In genomic region chr17:73189417-73190099, GRCh38 we compare ENCODE assay signal across 1 cellular context.
TF ChIP-seq lines count a peak whose summit lies in the region.

No MANE protein-coding gene starts in this region.

TF ChIP-seq in HEK293, 187 proteins besides CTCF, POLR2A, EP300 and RAD21:
- TF ChIP-seq SCRT1 (tag by site-specific recombination; IDR thresholded peaks at IDR 0.05; ENCODE audit: borderline replicate concordance) = peak; percentile 64
- TF ChIP-seq SCRT2 (tag by site-specific recombination; IDR thresholded peaks at IDR 0.05) = peak; percentile 73
- TF ChIP-seq KLF16 (tag by site-specific recombination; IDR thresholded peaks at IDR 0.05) = no peak
- peak; percentile 80 for TF ChIP-seq ZNF654 (tag by site-specific recombination; IDR thresholded peaks at IDR 0.05; ENCODE audit: low read depth)
- TF ChIP-seq YY2 (tag by site-specific recombination; IDR thresholded peaks at IDR 0.05) = no peak
